Comparison of ENCODE assay signal across 18 cellular contexts in the genomic region with DNA sequence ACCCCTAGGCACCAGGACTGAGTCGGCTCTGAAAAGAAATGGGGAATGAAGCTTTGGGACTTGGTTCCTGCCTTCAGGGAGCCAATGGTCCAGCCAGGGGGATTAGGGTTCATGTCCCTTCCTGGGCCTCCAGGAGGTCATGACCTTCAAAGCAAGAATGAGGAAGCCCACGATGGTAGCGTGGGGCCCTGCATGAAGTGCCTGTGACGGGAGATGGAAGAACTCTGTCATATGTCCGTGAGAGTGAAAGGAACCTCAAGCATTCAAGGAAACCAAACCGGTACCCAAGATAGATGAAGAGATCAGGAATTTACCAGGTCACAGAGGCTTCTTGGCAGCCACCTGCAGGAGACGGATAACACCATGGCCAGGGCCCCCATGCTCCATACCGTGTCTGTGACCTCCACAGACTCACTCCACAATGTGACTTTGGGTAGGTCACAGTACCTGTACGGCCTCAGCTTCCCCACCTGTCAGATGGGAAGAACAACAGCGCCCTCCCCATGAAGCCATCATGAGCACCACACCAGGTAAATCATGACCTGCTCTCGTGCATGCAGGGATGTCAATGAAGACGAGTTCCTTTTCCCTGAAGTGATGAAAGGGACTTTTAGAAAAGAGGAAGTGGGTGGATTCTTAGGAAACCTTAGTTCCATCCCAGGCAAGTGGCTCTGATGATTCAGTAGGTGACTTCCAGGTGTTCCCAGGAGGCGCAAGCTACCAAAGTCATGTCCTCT. TPM values are rescaled to one million over a fixed set of nuclear protein-coding genes. Genes with fewer than 3 reads are reported as not detected.
DNase-seq lines count a peak whose midpoint lies in the region; ATAC-seq, FAIRE-seq and TF ChIP-seq lines count a peak whose summit lies in the region.
"Had no signal": no experiment of that assay in that cellular context is flagged by ENCODE, and none has a peak within 500 bp of the region (broad histone marks: within the 10 kb centered on the region; RNA-seq: fewer than 3 reads in every experiment).

No MANE protein-coding gene starts in this region.

- no peaks in the 10 kb centered on the region for H4K20me1 ChIP-seq in BLaER1

- no peaks in the 10 kb centered on the region for H3K27me3 ChIP-seq in BLaER1
- no peaks in the 10 kb centered on the region for H3K27me3 ChIP-seq in bronchial epithelial cell (ENCODE audit: control insufficient read depth, insufficient read depth, low read length)
- no peaks in the 10 kb centered on the region for H3K27me3 ChIP-seq in WERI-Rb-1 (ENCODE audit: insufficient read depth, low read depth, severe bottlenecking)
- H3K27me3 ChIP-seq: suprapubic skin had no signal

- H3K4me2 ChIP-seq in BLaER1: 0 out of 2 replicates have a peak overlapping the region, but pooled peaks have one; percentile 6

- ATAC-seq in HG02678 (IDR thresholded peaks at IDR 0.05; ENCODE audit: unreplicated experiment): no peak
- ATAC-seq: T-cell had no signal

- peak; percentile 41 for FAIRE-seq in GM12891 (lab: Jason Lieb, UNC)
- FAIRE-seq in bronchial epithelial cell (lab: Jason Lieb, UNC): peak; percentile 23

- no peak for TF ChIP-seq POLR2A in GM12891 (IDR thresholded peaks at IDR 0.05; ENCODE audit: low read depth, low read length)

- H3K36me3 ChIP-seq in BLaER1 (no peaks in the 10 kb centered on the region), bronchial epithelial cell (ENCODE audit: control insufficient read depth, insufficient read depth, low read length) (no peaks in the 10 kb centered on the region), WERI-Rb-1 (no peaks in the 10 kb centered on the region)
- H3K36me3 ChIP-seq: suprapubic skin had no signal

- H3K4me3 ChIP-seq in BLaER1 (no peak overlapping the region), bronchial epithelial cell (ENCODE audit: low read depth, low read length) (no peak overlapping the region), WERI-Rb-1 (ENCODE audit: low read depth, low read length) (no peak overlapping the region)
- H3K4me3 ChIP-seq: skin epidermis, suprapubic skin had no signal

- no peak overlapping the region for H3K27ac ChIP-seq in BLaER1
- no peak overlapping the region for H3K27ac ChIP-seq in WERI-Rb-1
- H3K27ac ChIP-seq: suprapubic skin had no signal

- no peak for TF ChIP-seq CTCF in bronchial epithelial cell (IDR thresholded peaks at IDR 0.05; ENCODE audit: insufficient read depth, low read length, severe bottlenecking)
- TF ChIP-seq CTCF in WERI-Rb-1 (IDR thresholded peaks at IDR 0.05; ENCODE audit: low read depth, low read length): no peak

- H3K9me3 ChIP-seq in BLaER1: no peaks in the 10 kb centered on the region
- H3K9me3 ChIP-seq in WERI-Rb-1 (ENCODE audit: severe bottlenecking): no peaks in the 10 kb centered on the region
- H3K9me3 ChIP-seq: suprapubic skin had no signal

- H3K4me1 ChIP-seq in BLaER1: peaks cover 82% of the 10 kb centered on the region

- DNase-seq in GM12891 (ENCODE audit: insufficient read length, low spot score): no peak
- peak; percentile 37 for DNase-seq in RPMI8226
- DNase-seq in bronchial epithelial cell (ENCODE audit: low read depth): no peak
- DNase-seq in WERI-Rb-1: no peak
- DNase-seq in NCI-H1417 treated with DMSO at 0.1 percent for 48 hours (lab: John Stamatoyannopoulos, UW): no peak
- no peak for DNase-seq in D341Med (ENCODE audit: low spot score)
- DNase-seq: CD4-positive, alpha-beta T cell; effector memory CD4-positive, alpha-beta T cell; foreskin melanocyte; GDM1; Karpas-422; mammary epithelial cell; nucleus accumbens; T-cell had no signal

- no peak overlapping the region for H3K9ac ChIP-seq in BLaER1

TF ChIP-seq in GM12891, 5 proteins besides CTCF, POLR2A, EP300 and RAD21:
- TF ChIP-seq TAF1 (IDR thresholded peaks at IDR 0.05; ENCODE audit: low read depth, low read length) (no peak), SPI1 (IDR thresholded peaks at IDR 0.05; ENCODE audit: low read depth, low read length) (peak; percentile 97)

RNA-seq across cellular contexts. Expression of gene CYP11A1, which starts 23.3 kb away (rescaled TPM):
- polyA plus RNA-seq in GM12891 (2012; ENCODE audit: low read depth, missing spikeins): 0.54 TPM
- not detected in 2 replicates for total RNA-seq in bronchial epithelial cell
- total RNA-seq: CD4-positive, alpha-beta T cell had no signal
- polyA plus RNA-seq: mammary epithelial cell had no signal

RNA-seq across cellular contexts. Expression of gene SEMA7A, which starts 43.0 kb away (rescaled TPM):
- polyA plus RNA-seq in GM12891 (2012; ENCODE audit: low read depth, missing spikeins): 51.0 TPM
- 4.0 and 5.3 TPM in 2 replicates for total RNA-seq in bronchial epithelial cell
